Comparison of ENCODE assay signal across 35 cellular contexts in genomic region chr6:152585236-152585635, GRCh38.
"Had no signal": no experiment of that assay in that cellular context is flagged by ENCODE, and none has a peak within 500 bp of the region (broad histone marks: within the 10 kb centered on the region; RNA-seq: fewer than 3 reads in every experiment).

No MANE protein-coding gene starts in this region.

- ATAC-seq: activated CD8-positive, alpha-beta T cell treated with anti-CD3 and anti-CD28 coated beads for 36 hours; activated naive CD4-positive, alpha-beta T cell treated with anti-CD3 and anti-CD28 coated beads, Interleukin-2, amount 50 U/mL, for 72 hours; activated T-cell treated with anti-CD3 and anti-CD28 coated beads, Interleukin-2, amount 50 U/mL, for 4 hours; activated T-cell treated with anti-CD3 and anti-CD28 coated beads, Interleukin-2, amount 50 U/mL, for 72 hours; activated T-helper 17 cell treated with anti-CD3 and anti-CD28 coated beads, Interleukin-2, amount 50 U/mL, for 72 hours; body of pancreas had no signal

- H3K4me3 Mint-ChIP-seq: activated B cell treated with CpG ODN at 0.5 μM for 24 hours; activated CD4-positive, alpha-beta memory T cell treated with anti-CD3 and anti-CD28 coated beads for 36 hours; activated CD4-positive, alpha-beta T cell treated with anti-CD3 and anti-CD28 coated beads, Interleukin-2, amount 10 ng/mL, durations not matched to agents 24 days and 14 days; activated CD8-positive, alpha-beta T cell treated with anti-CD3 and anti-CD28 coated beads for 36 hours; activated naive CD4-positive, alpha-beta T cell treated with anti-CD3 and anti-CD28 coated beads for 36 hours; activated naive CD8-positive, alpha-beta T cell treated with anti-CD3 and anti-CD28 coated beads for 36 hours; activated T-cell treated with anti-CD3 and anti-CD28 coated beads, Interleukin-2, amount 50 U/mL, for 4 hours; activated T-cell treated with anti-CD3 and anti-CD28 coated beads, Interleukin-2, amount 50 U/mL, for 72 hours; activated T-helper 1 cell treated with anti-CD3 and anti-CD28 coated beads, Interleukin-12 subunit alpha, Interleukin-12 subunit beta, Interleukin-2, Interleukin-4 antibody, amounts not matched to agents 30 ng/mL and 10 ng/mL and 1 ng/mL, durations not matched to agents 14 hours and 24 hours and 36 hours; activated T-helper 17 cell treated with anti-CD3 and anti-CD28 coated beads, Interleukin-2, amount 50 U/mL, for 72 hours; T-helper 1 cell treated with Interleukin-12 subunit alpha and Interleukin-12 subunit beta and Interleukin-4 antibody, amounts not matched to agents 30 μg/mL and 1 μg/mL, for 36 hours; T-helper 2 cell treated with Interferon-gamma antibody and Interleukin-4, amounts not matched to agents 5 μg/mL and 100 μg/mL, for 36 hours had no signal

- H3K4me1 ChIP-seq: adrenal gland, body of pancreas, breast epithelium had no signal

- H3K4me1 Mint-ChIP-seq: activated CD4-positive, alpha-beta T cell treated with anti-CD3 and anti-CD28 coated beads, Interleukin-2, amount 10 ng/mL, durations not matched to agents 24 days and 14 days; activated naive CD8-positive, alpha-beta T cell treated with anti-CD3 and anti-CD28 coated beads for 36 hours; activated T-helper 17 cell treated with anti-CD3 and anti-CD28 coated beads, Interleukin-2, amount 50 U/mL, for 72 hours had no signal

- H3K36me3 ChIP-seq: adrenal gland, brain microvascular endothelial cell, breast epithelium had no signal

- H3K27me3 ChIP-seq: adrenal gland, body of pancreas, brain microvascular endothelial cell, breast epithelium had no signal

- H3K9me3 ChIP-seq: adrenal gland, body of pancreas, breast epithelium had no signal

- H3K4me3 ChIP-seq: adrenal gland, body of pancreas, breast epithelium had no signal

- H3K36me3 Mint-ChIP-seq: activated CD4-positive, alpha-beta memory T cell treated with anti-CD3 and anti-CD28 coated beads for 36 hours; activated naive CD4-positive, alpha-beta T cell treated with anti-CD3 and anti-CD28 coated beads, Interleukin-2, amount 50 U/mL, for 72 hours; activated naive CD8-positive, alpha-beta T cell treated with anti-CD3 and anti-CD28 coated beads for 36 hours had no signal

- H3K27ac ChIP-seq: adrenal gland, body of pancreas, brain microvascular endothelial cell, breast epithelium, VCaP had no signal

- H3K27ac Mint-ChIP-seq: activated B cell treated with CpG ODN at 0.5 μM for 24 hours; activated CD4-positive, alpha-beta memory T cell treated with anti-CD3 and anti-CD28 coated beads for 36 hours; activated CD4-positive, alpha-beta T cell treated with anti-CD3 and anti-CD28 coated beads, Interleukin-2, amount 10 ng/mL, durations not matched to agents 24 days and 14 days; activated CD8-positive, alpha-beta T cell treated with anti-CD3 and anti-CD28 coated beads for 36 hours; activated naive CD4-positive, alpha-beta T cell treated with anti-CD3 and anti-CD28 coated beads for 36 hours; activated naive CD4-positive, alpha-beta T cell treated with anti-CD3 and anti-CD28 coated beads, Interleukin-2, amount 50 U/mL, for 72 hours; activated naive CD8-positive, alpha-beta T cell treated with anti-CD3 and anti-CD28 coated beads for 36 hours; activated T-cell treated with anti-CD3 and anti-CD28 coated beads, Interleukin-2, amount 50 U/mL, for 72 hours; activated T-helper 1 cell treated with anti-CD3 and anti-CD28 coated beads, Interleukin-12 subunit alpha, Interleukin-12 subunit beta, Interleukin-2, Interleukin-4 antibody, amounts not matched to agents 30 ng/mL and 10 ng/mL and 1 ng/mL, durations not matched to agents 14 hours and 24 hours and 36 hours; activated T-helper 17 cell treated with anti-CD3 and anti-CD28 coated beads, Interleukin-2, amount 50 U/mL, for 72 hours; T-helper 1 cell treated with Interleukin-12 subunit alpha and Interleukin-12 subunit beta and Interleukin-4 antibody, amounts not matched to agents 30 μg/mL and 1 μg/mL, for 36 hours; T-helper 2 cell treated with Interferon-gamma antibody and Interleukin-4, amounts not matched to agents 5 μg/mL and 100 μg/mL, for 36 hours had no signal

- H3K27me3 Mint-ChIP-seq: activated B cell treated with CpG ODN at 0.5 μM for 24 hours; activated CD4-positive, alpha-beta T cell treated with anti-CD3 and anti-CD28 coated beads, Interleukin-2, amount 10 ng/mL, durations not matched to agents 24 days and 14 days; activated CD8-positive, alpha-beta T cell treated with anti-CD3 and anti-CD28 coated beads for 36 hours; activated naive CD8-positive, alpha-beta T cell treated with anti-CD3 and anti-CD28 coated beads for 36 hours had no signal

- DNase-seq: activated B cell treated with CpG ODN at 0.5 μM for 24 hours; activated CD4-positive, alpha-beta memory T cell treated with anti-CD3 and anti-CD28 coated beads for 36 hours; activated CD4-positive, alpha-beta T cell treated with anti-CD3 and anti-CD28 coated beads for 4 hours; activated CD4-positive, alpha-beta T cell treated with anti-CD3 and anti-CD28 coated beads, Interleukin-2, amount 10 ng/mL, durations not matched to agents 24 days and 14 days; activated CD4-positive, alpha-beta T cell treated with anti-CD3 and anti-CD28 coated beads, Interleukin-2, amount 50 U/mL, for 1 hour; activated CD4-positive, alpha-beta T cell treated with anti-CD3 and anti-CD28 coated beads, Interleukin-2, amount 50 U/mL, for 4 hours; activated CD4-positive, CD25-positive, alpha-beta regulatory T cell treated with anti-CD3 and anti-CD28 coated beads, Interleukin-2, amount 50 U/mL, for 72 hours; activated CD8-positive, alpha-beta memory T cell treated with anti-CD3 and anti-CD28 coated beads, Interleukin-2, amount 50 U/mL, for 4 hours; activated CD8-positive, alpha-beta T cell treated with anti-CD3 and anti-CD28 coated beads for 36 hours; activated effector memory CD4-positive, alpha-beta T cell treated with anti-CD3 and anti-CD28 coated beads, Interleukin-2, amount 50 U/mL, for 16 hours; activated gamma-delta T cell treated with Interleukin-2 at 50 U/mL for 16 hours; activated naive CD4-positive, alpha-beta T cell; activated naive CD4-positive, alpha-beta T cell treated with anti-CD3 and anti-CD28 coated beads for 36 hours; activated naive CD4-positive, alpha-beta T cell treated with anti-CD3 and anti-CD28 coated beads, Interleukin-2, amount 50 U/mL, for 16 hours; activated naive CD8-positive, alpha-beta T cell treated with anti-CD3 and anti-CD28 coated beads for 36 hours; activated T-cell treated with anti-CD3 and anti-CD28 coated beads for 4 hours; activated T-cell treated with anti-CD3 and anti-CD28 coated beads, Interleukin-2, amount 50 U/mL, for 1 hour; activated T-cell treated with anti-CD3 and anti-CD28 coated beads, Interleukin-2, amount 50 U/mL, for 4 hours; activated T-cell treated with anti-CD3 and anti-CD28 coated beads, Interleukin-2, amount 50 U/mL, for 72 hours; adrenal gland; amniotic stem cell; aorta; body of pancreas; brain microvascular endothelial cell; central memory CD4-positive, alpha-beta T cell; T-helper 1 cell; T-helper 2 cell; T-helper 9 cell had no signal

- H3K9me3 Mint-ChIP-seq: activated B cell treated with CpG ODN at 0.5 μM for 24 hours; activated CD4-positive, alpha-beta memory T cell treated with anti-CD3 and anti-CD28 coated beads for 36 hours; activated CD4-positive, alpha-beta T cell treated with anti-CD3 and anti-CD28 coated beads, Interleukin-2, amount 10 ng/mL, durations not matched to agents 24 days and 14 days; activated CD8-positive, alpha-beta T cell treated with anti-CD3 and anti-CD28 coated beads for 36 hours; activated naive CD4-positive, alpha-beta T cell treated with anti-CD3 and anti-CD28 coated beads for 36 hours; activated naive CD4-positive, alpha-beta T cell treated with anti-CD3 and anti-CD28 coated beads, Interleukin-2, amount 50 U/mL, for 72 hours; activated naive CD8-positive, alpha-beta T cell treated with anti-CD3 and anti-CD28 coated beads for 36 hours; activated T-cell treated with anti-CD3 and anti-CD28 coated beads, Interleukin-2, amount 50 U/mL, for 4 hours; activated T-cell treated with anti-CD3 and anti-CD28 coated beads, Interleukin-2, amount 50 U/mL, for 72 hours; activated T-helper 1 cell treated with anti-CD3 and anti-CD28 coated beads, Interleukin-12 subunit alpha, Interleukin-12 subunit beta, Interleukin-2, Interleukin-4 antibody, amounts not matched to agents 30 ng/mL and 10 ng/mL and 1 ng/mL, durations not matched to agents 14 hours and 24 hours and 36 hours; activated T-helper 17 cell treated with anti-CD3 and anti-CD28 coated beads, Interleukin-2, amount 50 U/mL, for 72 hours; T-helper 1 cell treated with Interleukin-12 subunit alpha and Interleukin-12 subunit beta and Interleukin-4 antibody, amounts not matched to agents 30 μg/mL and 1 μg/mL, for 36 hours; T-helper 2 cell treated with Interferon-gamma antibody and Interleukin-4, amounts not matched to agents 5 μg/mL and 100 μg/mL, for 36 hours had no signal
